20 cellular contexts compared by ENCODE assay signal in genomic region chr10:60044221-60044620, GRCh38.
A peak's percentile ranks its signal among the peaks of the same experiment; 100 is the strongest.
DNase-seq lines count a peak whose midpoint lies in the region; ATAC-seq and TF ChIP-seq lines count a peak whose summit lies in the region.
"Had no signal": no experiment of that assay in that cellular context is flagged by ENCODE, and none has a peak within 500 bp of the region (broad histone marks: within the 10 kb centered on the region; RNA-seq: fewer than 3 reads in every experiment).

No MANE protein-coding gene starts in this region.

- H3K9me3 ChIP-seq in cardiac muscle cell (ENCODE audit: low read depth) (no peaks in the 10 kb centered on the region), heart left ventricle (no peaks in the 10 kb centered on the region)

- H3K4me3 ChIP-seq in cardiac muscle cell (no peak overlapping the region), heart left ventricle (no peak overlapping the region), foreskin fibroblast (ENCODE audit: low read depth in 1 of 2, low read length in 2 of 2) (no peak overlapping the region)

- TF ChIP-seq POLR2A in heart left ventricle (IDR thresholded peaks at IDR 0.05): no peak

- intact Hi-C loops in heart left ventricle (cut with DNase I): no loop called here

- WGBS in heart left ventricle, 4 donors: 91 to 98% (median 95%) methylated on average over 1 of the region's 1 CpG

- H3K27me3 ChIP-seq in cardiac muscle cell: no peaks in the 10 kb centered on the region
- H3K27me3 ChIP-seq in heart left ventricle: no peaks in the 10 kb centered on the region
- H3K27me3 ChIP-seq: foreskin keratinocyte had no signal

- H3K4me1 ChIP-seq in cardiac muscle cell (ENCODE audit: low read depth) (peaks cover 10% of the 10 kb centered on the region), heart left ventricle (peaks cover 0 to 10% (median 0%) of the 10 kb centered on the region in 12 donors)

- TF ChIP-seq CTCF in cardiac muscle cell (IDR thresholded peaks at IDR 0.05; ENCODE audit: low read depth, low read length) (no peak), heart left ventricle (IDR thresholded peaks at IDR 0.05) (no peak), foreskin fibroblast (IDR thresholded peaks at IDR 0.05; ENCODE audit: low read depth, low read length) (no peak)

- H3K27ac ChIP-seq in cardiac muscle cell (peak overlapping the region; percentile 6), heart left ventricle (no peak overlapping the region)
- H3K27ac ChIP-seq: foreskin keratinocyte had no signal

- peak in 1 of 2 donors; percentile 82 for DNase-seq in cardiac muscle cell (ENCODE audit: low read depth in 1 of 2, low spot score in 1 of 2)
- no peak for DNase-seq in heart left ventricle
- DNase-seq in astrocyte of the hippocampus (ENCODE audit: low read depth, low spot score): peak; percentile 29
- peak; percentile 28 to 50 for DNase-seq in foreskin fibroblast
- no peak for DNase-seq in HuH-7.5 (ENCODE audit: low spot score)
- no peak for DNase-seq in NOMO-1 treated with DMSO at 0.1 percent for 48 hours (lab: John Stamatoyannopoulos, UW; ENCODE audit: unreplicated experiment)
- DNase-seq: 8988T; activated CD4-positive, CD25-positive, alpha-beta regulatory T cell; caudate nucleus; DMS 273 treated with DMSO at 0.1 percent for 48 hours; effector CD8-positive, alpha-beta T cell; foreskin keratinocyte; KBM-7; left cardiac atrium; NCI-H1092; small intestine; stimulated activated CD4-positive, alpha-beta T cell treated with anti-CD3 and anti-CD28 coated beads, Interleukin-4, amount 100 ng/mL, for 24 hours had no signal

- ATAC-seq in heart left ventricle (no peak), HG02981 (IDR thresholded peaks at IDR 0.05; ENCODE audit: unreplicated experiment) (no peak), HG03135 (IDR thresholded peaks at IDR 0.05; ENCODE audit: unreplicated experiment) (no peak)
- ATAC-seq: foreskin keratinocyte; left cardiac atrium; natural killer cell treated with Interleukin-12 subunit alpha and Interleukin-12 subunit beta and Interleukin-15 and Interleukin-18, amount 100 ng/mL, for 72 hours had no signal

- H3K36me3 ChIP-seq in cardiac muscle cell: peaks cover 7% of the 10 kb centered on the region
- H3K36me3 ChIP-seq in heart left ventricle: peaks cover 0 to 19% (median 0%) of the 10 kb centered on the region in 9 donors

Comparison
In these comparisons a context has a peak if more than half of its experiments do, and no peak if none do; other contexts are left out.
1. DNase-seq: peak in astrocyte of the hippocampus (single experiment) and foreskin fibroblast (2 of 2); none in heart left ventricle (0 of 5), HuH-7.5 (single experiment) and NOMO-1 treated with DMSO at 0.1 percent for 48 hours (single experiment).